ENCODE assay signal across 1 cellular context in the genomic region with DNA sequence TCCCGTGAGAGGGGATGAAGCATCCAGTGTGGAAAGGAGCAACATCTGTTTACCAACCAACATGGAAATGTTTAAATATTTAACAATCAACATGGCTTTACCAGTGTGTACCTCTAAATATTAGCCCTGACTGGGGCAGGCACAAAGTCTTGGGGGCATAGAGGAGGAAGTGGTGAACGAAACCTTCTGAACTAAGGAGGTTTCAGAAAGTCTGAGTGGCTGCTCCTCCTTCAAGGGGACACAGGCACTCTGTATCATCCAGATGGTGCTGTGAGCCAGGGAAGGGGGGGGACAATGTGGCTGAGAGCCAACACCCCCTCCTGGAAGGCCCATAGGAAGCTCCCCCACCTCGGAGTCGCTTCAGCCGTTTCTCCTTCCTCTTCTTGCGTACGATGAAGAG.
TF ChIP-seq lines count a peak whose summit lies in the region.

No MANE protein-coding gene starts in this region.

TF ChIP-seq in HepG2, 621 proteins besides CTCF, POLR2A, EP300 and RAD21 (continued from another document):
- TF ChIP-seq, protein P1, sequence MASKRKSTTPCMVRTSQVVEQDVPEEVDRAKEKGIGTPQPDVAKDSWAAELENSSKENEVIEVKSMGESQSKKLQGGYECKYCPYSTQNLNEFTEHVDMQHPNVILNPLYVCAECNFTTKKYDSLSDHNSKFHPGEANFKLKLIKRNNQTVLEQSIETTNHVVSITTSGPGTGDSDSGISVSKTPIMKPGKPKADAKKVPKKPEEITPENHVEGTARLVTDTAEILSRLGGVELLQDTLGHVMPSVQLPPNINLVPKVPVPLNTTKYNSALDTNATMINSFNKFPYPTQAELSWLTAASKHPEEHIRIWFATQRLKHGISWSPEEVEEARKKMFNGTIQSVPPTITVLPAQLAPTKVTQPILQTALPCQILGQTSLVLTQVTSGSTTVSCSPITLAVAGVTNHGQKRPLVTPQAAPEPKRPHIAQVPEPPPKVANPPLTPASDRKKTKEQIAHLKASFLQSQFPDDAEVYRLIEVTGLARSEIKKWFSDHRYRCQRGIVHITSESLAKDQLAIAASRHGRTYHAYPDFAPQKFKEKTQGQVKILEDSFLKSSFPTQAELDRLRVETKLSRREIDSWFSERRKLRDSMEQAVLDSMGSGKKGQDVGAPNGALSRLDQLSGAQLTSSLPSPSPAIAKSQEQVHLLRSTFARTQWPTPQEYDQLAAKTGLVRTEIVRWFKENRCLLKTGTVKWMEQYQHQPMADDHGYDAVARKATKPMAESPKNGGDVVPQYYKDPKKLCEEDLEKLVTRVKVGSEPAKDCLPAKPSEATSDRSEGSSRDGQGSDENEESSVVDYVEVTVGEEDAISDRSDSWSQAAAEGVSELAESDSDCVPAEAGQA (IDR thresholded peaks at IDR 0.05; ENCODE audit: low read depth), result no peak
- TF ChIP-seq, protein P1 (CRISPR knock-in tag; IDR thresholded peaks at IDR 0.05; ENCODE audit: borderline replicate concordance), result no peak
- TF ChIP-seq CEBPG (CRISPR knock-in tag; IDR thresholded peaks at IDR 0.05), result no peak
- TF ChIP-seq, protein P2, sequence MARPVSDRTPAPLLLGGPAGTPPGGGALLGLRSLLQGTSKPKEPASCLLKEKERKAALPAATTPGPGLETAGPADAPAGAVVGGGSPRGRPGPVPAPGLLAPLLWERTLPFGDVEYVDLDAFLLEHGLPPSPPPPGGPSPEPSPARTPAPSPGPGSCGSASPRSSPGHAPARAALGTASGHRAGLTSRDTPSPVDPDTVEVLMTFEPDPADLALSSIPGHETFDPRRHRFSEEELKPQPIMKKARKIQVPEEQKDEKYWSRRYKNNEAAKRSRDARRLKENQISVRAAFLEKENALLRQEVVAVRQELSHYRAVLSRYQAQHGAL (CRISPR knock-in tag; IDR thresholded peaks at IDR 0.05; ENCODE audit: not compliant biosample characterization), result no peak
- TF ChIP-seq BHLHE40 (IDR thresholded peaks at IDR 0.05; ENCODE audit: low read length), result no peak
- no peak for TF ChIP-seq ARHGAP35 (CRISPR knock-in tag; IDR thresholded peaks at IDR 0.05; ENCODE audit: borderline replicate concordance)
